7 cellular contexts compared by ENCODE assay signal in the genomic region with DNA sequence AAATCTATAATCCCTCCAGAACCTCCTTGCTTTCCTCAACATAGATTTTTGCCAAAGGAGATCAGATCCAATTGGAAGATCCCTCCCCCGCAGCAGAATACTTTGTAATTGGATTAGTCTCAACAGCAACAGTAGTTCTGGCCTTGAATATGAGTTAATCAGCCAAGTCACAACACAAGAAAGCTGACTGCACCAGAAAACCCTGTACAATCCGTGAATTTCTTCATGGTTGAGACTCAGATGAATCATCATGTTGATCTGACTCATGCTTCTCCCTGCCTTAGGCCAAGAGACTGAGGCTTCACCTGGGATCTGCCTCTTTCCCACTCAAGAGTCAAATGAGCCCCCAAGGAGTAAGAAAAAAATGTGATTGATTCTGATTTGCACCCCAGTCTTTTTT. TPM values are rescaled to one million over a fixed set of nuclear protein-coding genes. Genes with fewer than 3 reads are reported as not detected.
DNase-seq lines count a peak whose midpoint lies in the region; FAIRE-seq and TF ChIP-seq lines count a peak whose summit lies in the region.
"Had no signal": no experiment of that assay in that cellular context is flagged by ENCODE, and none has a peak within 500 bp of the region (broad histone marks: within the 10 kb centered on the region; RNA-seq: fewer than 3 reads in every experiment).

No MANE protein-coding gene starts in this region.

- H3K4me1 Mint-ChIP-seq in HFFc6 (ENCODE audit: low read depth) (peaks cover 49% of the 10 kb centered on the region), osteocyte (ENCODE audit: unreplicated experiment) (peaks cover 30% of the 10 kb centered on the region), endothelial cell (ENCODE audit: unreplicated experiment) (peaks cover 26% of the 10 kb centered on the region)

- DNase-seq in HFFc6: peak; percentile 92
- peak; percentile 46 for DNase-seq in brain pericyte (ENCODE audit: low read depth, low spot score)
- no peak for DNase-seq in osteocyte (ENCODE audit: extremely low spot score, unreplicated experiment)
- DNase-seq in GOT3 (lab: John Stamatoyannopoulos, UW): no peak
- no peak for DNase-seq in endothelial cell (ENCODE audit: low spot score)
- DNase-seq in GM19239 (ENCODE audit: insufficient read length, low spot score): no peak
- DNase-seq: spleen had no signal

- H3K36me3 Mint-ChIP-seq in HFFc6 (ENCODE audit: low read depth): peaks cover under 1% of the 10 kb centered on the region; the same call in 1 of the 2 replicates
- H3K36me3 Mint-ChIP-seq in osteocyte (ENCODE audit: unreplicated experiment): peaks cover 2% of the 10 kb centered on the region
- peaks cover under 1% of the 10 kb centered on the region for H3K36me3 Mint-ChIP-seq in endothelial cell (ENCODE audit: low read depth, unreplicated experiment)

- H3K9me3 Mint-ChIP-seq in HFFc6 (no peaks in the 10 kb centered on the region), osteocyte (ENCODE audit: unreplicated experiment) (no peaks in the 10 kb centered on the region), endothelial cell (ENCODE audit: unreplicated experiment) (no peaks in the 10 kb centered on the region)

- TF ChIP-seq CTCF in HFFc6 (IDR thresholded peaks at IDR 0.05): no peak
- no peak for TF ChIP-seq CTCF in osteocyte (IDR thresholded peaks at IDR 0.05)
- no peak for TF ChIP-seq CTCF in endothelial cell (IDR thresholded peaks at IDR 0.05; ENCODE audit: unreplicated experiment)

- H3K27ac Mint-ChIP-seq in HFFc6 (peak overlapping the region; percentile 82), osteocyte (ENCODE audit: unreplicated experiment) (peak overlapping the region; percentile 85), endothelial cell (ENCODE audit: unreplicated experiment) (no peak overlapping the region)

- H3K27me3 Mint-ChIP-seq in HFFc6 (ENCODE audit: insufficient read depth): peaks cover 5% of the 10 kb centered on the region
- peaks cover 2% of the 10 kb centered on the region for H3K27me3 Mint-ChIP-seq in osteocyte (ENCODE audit: unreplicated experiment)
- peaks cover 5% of the 10 kb centered on the region for H3K27me3 Mint-ChIP-seq in endothelial cell (ENCODE audit: unreplicated experiment)

- H3K4me3 Mint-ChIP-seq in HFFc6 (no peak overlapping the region; the same call in 1 of the 2 replicates), osteocyte (ENCODE audit: unreplicated experiment) (no peak overlapping the region), endothelial cell (ENCODE audit: unreplicated experiment) (no peak overlapping the region)

- no peak for FAIRE-seq in GM19239 (lab: Jason Lieb, UNC)

RNA-seq across cellular contexts. Expression of gene METTL17, which starts 3.0 kb away (rescaled TPM):
- 10 to 100 TPM; 29.3 to 34.0 (median 32.7) TPM for total RNA-seq in HFFc6 (2021; fragmentation: NEBNext Ultra II Directional; extraction: Animal tissue kit (Norgen Biotek cat#: 25700))
- total RNA-seq in osteocyte (58.6 and 63.9 TPM in 2 replicates), endothelial cell (ENCODE audit: unreplicated experiment) (62.7 TPM)

RNA-seq across cellular contexts. Expression of gene SLC39A2, which starts 12.3 kb away (rescaled TPM):
- under 1 TPM in 1 of 6 experiments, not detected in 5; 0.15 TPM for total RNA-seq in HFFc6 (2021; fragmentation: NEBNext Ultra II Directional; extraction: Animal tissue kit (Norgen Biotek cat#: 25700))
- total RNA-seq in osteocyte (0.60 and 1.1 TPM in 2 replicates), endothelial cell (ENCODE audit: unreplicated experiment) (not detected)

RNA-seq across cellular contexts. Expression of gene RNASE2, which starts 31.5 kb away (rescaled TPM):
- total RNA-seq in HFFc6 (2021; fragmentation: NEBNext Ultra II Directional; extraction: Animal tissue kit (Norgen Biotek cat#: 25700)): not detected
- not detected in 2 replicates for total RNA-seq in osteocyte
- total RNA-seq in endothelial cell (ENCODE audit: unreplicated experiment): not detected

RNA-seq across cellular contexts. Expression of gene NDRG2, which starts 38.0 kb away (rescaled TPM):
- under 1 TPM in 4 of 6 experiments, not detected in 2; 0.11 to 0.31 (median 0.23) TPM for total RNA-seq in HFFc6 (2021; fragmentation: NEBNext Ultra II Directional; extraction: Animal tissue kit (Norgen Biotek cat#: 25700))
- total RNA-seq in osteocyte (8.0 and 8.6 TPM in 2 replicates), endothelial cell (ENCODE audit: unreplicated experiment) (45.9 TPM)

RNA-seq across cellular contexts. Expression of gene TPPP2, which starts 43.2 kb away (rescaled TPM):
- not detected for total RNA-seq in HFFc6 (2021; fragmentation: NEBNext Ultra II Directional; extraction: Animal tissue kit (Norgen Biotek cat#: 25700))
- total RNA-seq in osteocyte (not detected in 2 replicates), endothelial cell (ENCODE audit: unreplicated experiment) (0.62 TPM)

Comparison
In these comparisons a context has a peak if more than half of its experiments do, and no peak if none do; other contexts are left out.
1. DNase-seq: peak in HFFc6 (single experiment) and brain pericyte (single experiment); none in osteocyte (single experiment), GOT3 (single experiment), endothelial cell (single experiment) and GM19239 (single experiment).